8 cellular contexts compared by ENCODE assay signal in genomic region chr15:77819271-77819806, GRCh38.
DNase-seq lines count a peak whose midpoint lies in the region; ATAC-seq, FAIRE-seq and TF ChIP-seq lines count a peak whose summit lies in the region.

No MANE protein-coding gene starts in this region.

- no peak for ATAC-seq in HG03354 (IDR thresholded peaks at IDR 0.05; ENCODE audit: poor library complexity, severe bottlenecking, unreplicated experiment)

- FAIRE-seq in GM12891 (lab: Jason Lieb, UNC), result peak; percentile 38
- FAIRE-seq in frontal cortex (lab: Jason Lieb, UNC), result no peak

- TF ChIP-seq POLR2A in GM12891 (IDR thresholded peaks at IDR 0.05; ENCODE audit: low read depth, low read length) (no peak), sigmoid colon (IDR thresholded peaks at IDR 0.05) (no peak)

- POLR2A ChIA-PET in CD8-positive, alpha-beta memory T cell (lab: Charles Lee), result no interaction called here

- peak overlapping the region in 3 of 4 donors; percentile 23 to 44 (median 41) for H3K4me3 ChIP-seq in sigmoid colon
- no peak overlapping the region for H3K4me3 ChIP-seq in CD8-positive, alpha-beta memory T cell (ENCODE audit: low read length)

- H3K36me3 Mint-ChIP-seq in CD8-positive, alpha-beta memory T cell, result no peaks in the 10 kb centered on the region
- no peaks in the 10 kb centered on the region for H3K36me3 Mint-ChIP-seq in HFFc6 (ENCODE audit: low read depth)

- H3K27ac ChIP-seq in sigmoid colon, result no peak overlapping the region
- H3K27ac ChIP-seq in CD8-positive, alpha-beta memory T cell (ENCODE audit: low read depth, low read length), result no peak overlapping the region

- intact Hi-C loops in sigmoid colon (cut with DNase I), result no loop called here

- peaks cover 24 to 68% (median 32%) of the 10 kb centered on the region in 3 donors for H3K27me3 ChIP-seq in sigmoid colon
- H3K27me3 ChIP-seq in CD8-positive, alpha-beta memory T cell (ENCODE audit: insufficient read depth, low read length, poor library complexity, severe bottlenecking), result peaks cover 14% of the 10 kb centered on the region

- no peaks in the 10 kb centered on the region for H3K9me3 ChIP-seq in sigmoid colon
- H3K9me3 ChIP-seq in CD8-positive, alpha-beta memory T cell (ENCODE audit: low read length), result no peaks in the 10 kb centered on the region

- no peak overlapping the region for H3K27ac Mint-ChIP-seq in CD8-positive, alpha-beta memory T cell
- H3K27ac Mint-ChIP-seq in HFFc6, result no peak overlapping the region

- H3K36me3 ChIP-seq in sigmoid colon, result no peaks in the 10 kb centered on the region
- no peaks in the 10 kb centered on the region for H3K36me3 ChIP-seq in CD8-positive, alpha-beta memory T cell (ENCODE audit: insufficient read depth, low read length)

- H3K27me3 Mint-ChIP-seq in CD8-positive, alpha-beta memory T cell, result peaks cover 32 to 60% of the 10 kb centered on the region in 2 donors
- H3K27me3 Mint-ChIP-seq in HFFc6 (ENCODE audit: insufficient read depth), result peaks cover 62% of the 10 kb centered on the region

- no peak overlapping the region for H3K4me3 Mint-ChIP-seq in CD8-positive, alpha-beta memory T cell
- H3K4me3 Mint-ChIP-seq in HFFc6, result no peak overlapping the region

- DNase-seq in GM12891 (ENCODE audit: insufficient read length, low spot score), result peak; percentile 48
- DNase-seq in NCI-H2227 (lab: John Stamatoyannopoulos, UW; ENCODE audit: unreplicated experiment), result peak; percentile 69
- peak; percentile 50 to 57 for DNase-seq in frontal cortex (ENCODE audit: low spot score in 2 of 2)
- DNase-seq in sigmoid colon, result no peak
- no peak for DNase-seq in CD8-positive, alpha-beta memory T cell
- DNase-seq in HFFc6, result no peak
- DNase-seq in activated CD4-positive, CD25-positive, alpha-beta regulatory T cell treated with anti-CD3 and anti-CD28 coated beads, Interleukin-2, amount 50 U/mL, for 72 hours, result no peak

- H3K4me1 Mint-ChIP-seq in CD8-positive, alpha-beta memory T cell, result peaks cover 2 to 18% (median 5%) of the 10 kb centered on the region in 3 donors
- no peaks in the 10 kb centered on the region for H3K4me1 Mint-ChIP-seq in HFFc6 (ENCODE audit: low read depth)

- TF ChIP-seq CTCF in sigmoid colon (IDR thresholded peaks at IDR 0.05) (no peak), HFFc6 (IDR thresholded peaks at IDR 0.05) (no peak)

- H3K9me3 Mint-ChIP-seq in CD8-positive, alpha-beta memory T cell, result no peaks in the 10 kb centered on the region
- H3K9me3 Mint-ChIP-seq in HFFc6, result no peaks in the 10 kb centered on the region

- peaks cover 0 to 23% (median 21%) of the 10 kb centered on the region in 4 donors for H3K4me1 ChIP-seq in sigmoid colon
- H3K4me1 ChIP-seq in CD8-positive, alpha-beta memory T cell (ENCODE audit: insufficient read depth, low read length), result no peaks in the 10 kb centered on the region

- 0 to 1% methylated on average over 84 of the region's 84 CpGs for WGBS in sigmoid colon, 2 donors

- CTCF ChIA-PET in CD8-positive, alpha-beta memory T cell (lab: Charles Lee), result no interaction called here

- no peak for TF ChIP-seq EP300 in sigmoid colon (IDR thresholded peaks at IDR 0.05)

TF ChIP-seq in GM12891, 5 proteins besides CTCF, POLR2A, EP300 and RAD21:
- no peak for TF ChIP-seq SPI1 (IDR thresholded peaks at IDR 0.05; ENCODE audit: low read depth, low read length)
- no peak for TF ChIP-seq POLR2AphosphoS5 (IDR thresholded peaks at IDR 0.05; ENCODE audit: low read depth, low read length)
- TF ChIP-seq POU2F2 (IDR thresholded peaks at IDR 0.05; ENCODE audit: low read depth, low read length), result no peak
- no peak for TF ChIP-seq TAF1 (IDR thresholded peaks at IDR 0.05; ENCODE audit: low read depth, low read length)
- no peak for TF ChIP-seq PAX5 (IDR thresholded peaks at IDR 0.05; ENCODE audit: insufficient read depth, low read length, severe bottlenecking)

Comparison
In these comparisons a context has a peak if more than half of its experiments do, and no peak if none do; other contexts are left out.
1. DNase-seq: peak in GM12891 (single experiment), NCI-H2227 (single experiment) and frontal cortex (2 of 2); none in sigmoid colon (single experiment), CD8-positive, alpha-beta memory T cell (0 of 5), HFFc6 (single experiment) and activated CD4-positive, CD25-positive, alpha-beta regulatory T cell treated with anti-CD3 and anti-CD28 coated beads, Interleukin-2, amount 50 U/mL, for 72 hours (single experiment).